In genomic region chr16:56189990-56190902, GRCh38 we compare ENCODE assay signal across 7 cellular contexts. TPM values are rescaled to one million over a fixed set of nuclear protein-coding genes. Genes with fewer than 3 reads are reported as not detected.
DNase-seq lines count a peak whose midpoint lies in the region; ATAC-seq, FAIRE-seq and TF ChIP-seq lines count a peak whose summit lies in the region.

No MANE protein-coding gene starts in this region.

- peaks cover 16 to 54% of the 10 kb centered on the region in 2 experiments for H3K27me3 ChIP-seq in HepG2 (ENCODE audit: control insufficient read depth in 1 of 2, insufficient read depth in 2 of 2, low read length in 2 of 2)
- H3K27me3 ChIP-seq in suprapubic skin = peaks cover 62% of the 10 kb centered on the region

- 14% methylated on average over 34 of the region's 35 CpGs for WGBS in HepG2 (ENCODE audit: low lambda C conversion rate)
- 6% methylated on average over 23 of the region's 35 CpGs for WGBS in suprapubic skin

- TF ChIP-seq CTCF in MCF 10A (IDR thresholded peaks at IDR 0.05; ENCODE audit: unreplicated experiment) = no peak
- no peak for TF ChIP-seq CTCF in HepG2 (CRISPR knock-in tag; IDR thresholded peaks at IDR 0.05)
- TF ChIP-seq CTCF in suprapubic skin (IDR thresholded peaks at IDR 0.05) = no peak

- H3K27me3 Mint-ChIP-seq in IgD-negative memory B cell = peaks cover 38% of the 10 kb centered on the region
- H3K27me3 Mint-ChIP-seq in MCF 10A (ENCODE audit: insufficient read depth, unreplicated experiment) = peaks cover 83% of the 10 kb centered on the region

- no peaks in the 10 kb centered on the region for H3K79me2 ChIP-seq in HepG2 (ENCODE audit: insufficient read depth, low read length)

- no TSS peak for BruUV-seq in MCF 10A (replicated peaks; lab: Mats Ljungman, UMichigan)
- no TSS peak for BruUV-seq in HepG2 (replicated peaks; lab: Mats Ljungman, UMichigan)

- ATAC-seq in HepG2 = no peak
- ATAC-seq in GM18511 (IDR thresholded peaks at IDR 0.05; ENCODE audit: unreplicated experiment) = no peak

- CTCF ChIA-PET in MCF 10A (lab: Yijun Ruan, JAX) (interaction anchor here (1.2 kb wide), 1 partner anchor 128 kb away, joined by 3 read pairs; no protein-coding TSS in a partner anchor), HepG2 (lab: Yijun Ruan, JAX; ENCODE audit: low intra/inter-chr PET ratio, low total read pairs) (no interaction called here)

- H3K9ac ChIP-seq in HepG2 (ENCODE audit: insufficient read depth, low read depth, low read length) = no peak overlapping the region

- peaks cover 6 to 12% (median 10%) of the 10 kb centered on the region in 3 donors for H3K4me1 Mint-ChIP-seq in IgD-negative memory B cell
- no peaks in the 10 kb centered on the region for H3K4me1 Mint-ChIP-seq in MCF 10A (ENCODE audit: insufficient read depth, unreplicated experiment)

- H2AFZ ChIP-seq in HepG2 (ENCODE audit: low read length) = no peak overlapping the region

- H3K27ac Mint-ChIP-seq in IgD-negative memory B cell (peak overlapping the region; percentile 31 to 84 (median 37)), MCF 10A (ENCODE audit: low read depth, unreplicated experiment) (no peak overlapping the region)

- peak overlapping the region; percentile 48 to 87 (median 76) for H3K4me3 Mint-ChIP-seq in IgD-negative memory B cell
- peak overlapping the region; percentile 79 for H3K4me3 Mint-ChIP-seq in MCF 10A (ENCODE audit: unreplicated experiment)

- intact Hi-C loops in MCF 10A (cut with micrococcal nuclease) (loop anchor here (5.0 kb wide), 1 partner anchor 127 kb away; no protein-coding TSS in a partner anchor), HepG2 (cut with micrococcal nuclease; ENCODE audit: unreplicated experiment) (no loop called here)

- no peak for TF ChIP-seq EP300 in HepG2 (IDR thresholded peaks at IDR 0.05; ENCODE audit: low read depth in 2 of 2, low read length in 2 of 2)
- no peak for TF ChIP-seq EP300 in HepG2 (CRISPR knock-in tag; IDR thresholded peaks at IDR 0.05; ENCODE audit: borderline replicate concordance)
- TF ChIP-seq EP300 in suprapubic skin (IDR thresholded peaks at IDR 0.05) = no peak

- H3K4me1 ChIP-seq in HepG2 (ENCODE audit: insufficient read depth, low read length) (no peaks in the 10 kb centered on the region), suprapubic skin (peaks cover 31% of the 10 kb centered on the region)

- H3K4me3 ChIP-seq in HepG2 (replicated peaks in 1 of 3; ENCODE audit: insufficient read depth in 1 of 3, low read depth in 2 of 3, low read length in 3 of 3) (peak overlapping the region; percentile 41 to 70 (median 48); a peak in 5 of 6 replicates), suprapubic skin (peak overlapping the region; percentile 70)

- H4K20me1 ChIP-seq in HepG2 (ENCODE audit: insufficient read depth, low read length) = no peaks in the 10 kb centered on the region

- no peak for FAIRE-seq in HepG2 (lab: Jason Lieb, UNC)

- H3K9me3 Mint-ChIP-seq in IgD-negative memory B cell = no peaks in the 10 kb centered on the region
- H3K9me3 Mint-ChIP-seq in MCF 10A (ENCODE audit: unreplicated experiment) = no peaks in the 10 kb centered on the region

- in situ Hi-C loops in HepG2 (cut with HindIII; ENCODE audit: extremely low pct_ligation_motif_present, low pct_unique_long_range_greater_than_20kb) = no loop called here

- H3K27ac ChIP-seq in HepG2 (ENCODE audit: extremely low read length, insufficient read depth, low read length) (no peak overlapping the region), suprapubic skin (peak overlapping the region; percentile 67)

- H3K4me2 ChIP-seq in HepG2 (ENCODE audit: low read depth, low read length) = peak overlapping the region; percentile 62

- H3K9me3 ChIP-seq in HepG2 (ENCODE audit: low read length) (no peaks in the 10 kb centered on the region), suprapubic skin (no peaks in the 10 kb centered on the region)

- DNase-seq in MCF 10A (ENCODE audit: unreplicated experiment) (no peak), HepG2 (ENCODE audit: low spot score) (no peak), suprapubic skin (ENCODE audit: low spot score in 2 of 2) (peak in 1 of 2 donors; percentile 76), NCI-H1105 treated with DMSO at 0.1 percent for 48 hours (lab: John Stamatoyannopoulos, UW) (no peak), SIG-M5 (lab: John Stamatoyannopoulos, UW) (no peak)

- TF ChIP-seq POLR2A in HepG2 (IDR thresholded peaks at IDR 0.05; ENCODE audit: insufficient read depth in 1 of 2, low read depth in 2 of 2, low read length in 2 of 2) (no peak), suprapubic skin (IDR thresholded peaks at IDR 0.05) (no peak)

- POLR2A ChIA-PET in MCF 10A (lab: Yijun Ruan, JAX) = interaction anchor here (0.6 kb wide), 1 partner anchor 262 kb away, joined by 3 read pairs; no protein-coding TSS in a partner anchor
- POLR2A ChIA-PET in HepG2 (lab: Yijun Ruan, JAX) = no interaction called here

- H3K36me3 ChIP-seq in HepG2 (replicated peaks in 1 of 2; ENCODE audit: control insufficient read depth in 1 of 2, insufficient read depth in 2 of 2, low read length in 2 of 2) (no peaks in the 10 kb centered on the region), suprapubic skin (no peaks in the 10 kb centered on the region)

- H3K36me3 Mint-ChIP-seq in IgD-negative memory B cell (peaks cover 2% of the 10 kb centered on the region), MCF 10A (ENCODE audit: insufficient read depth, unreplicated experiment) (no peaks in the 10 kb centered on the region)

- TF ChIP-seq RAD21 in HepG2 (CRISPR knock-in tag; IDR thresholded peaks at IDR 0.05) = no peak

TF ChIP-seq in HepG2, 621 proteins besides CTCF, POLR2A, EP300 and RAD21 (continues in another document):
- TF ChIP-seq ZNF883 (CRISPR knock-in tag; IDR thresholded peaks at IDR 0.05; ENCODE audit: not compliant biosample characterization) (peak; percentile 54), PHB2 (IDR thresholded peaks at IDR 0.05; ENCODE audit: partially characterized antibody) (no peak), ZFP91 (CRISPR knock-in tag; IDR thresholded peaks at IDR 0.05; ENCODE audit: borderline replicate concordance) (no peak), AGO1 (IDR thresholded peaks at IDR 0.05; ENCODE audit: low read depth, low read length, poor library complexity, severe bottlenecking) (peak; percentile 44), CBX2 (IDR thresholded peaks at IDR 0.05; ENCODE audit: low read depth, low read length) (peak; percentile 88), CBX2 (CRISPR knock-in tag; IDR thresholded peaks at IDR 0.05; ENCODE audit: low read depth) (no peak), GPBP1L1 (CRISPR knock-in tag; IDR thresholded peaks at IDR 0.05) (no peak), ZNF274 (CRISPR knock-in tag; IDR thresholded peaks at IDR 0.05) (0 out of 2 replicates have a peak, but pooled peaks have one; percentile 33)

RNA-seq across cellular contexts. Expression of gene GNAO1, which starts 1.0 kb away (rescaled TPM):
- polyA plus RNA-seq in IgD-negative memory B cell = 0.58 TPM
- total RNA-seq in MCF 10A (2022) = 0.44 TPM in 1 of 2 replicates, not detected in the other
- not detected in 2 replicates for total RNA-seq in HepG2 (2016; rRNA removed; fragmentation: Illumina TruSeq; extraction: Trizol)
- total RNA-seq in HepG2 (2016; cell fraction: cytosol; rRNA removed; fragmentation: Illumina TruSeq; extraction: Trizol; ENCODE audit: low read depth) = not detected in 2 replicates
- not detected in 2 replicates for total RNA-seq in HepG2 (2016; cell fraction: insoluble cytoplasmic fraction; rRNA removed; fragmentation: Illumina TruSeq; extraction: Trizol)
- total RNA-seq in HepG2 (2016; cell fraction: membrane; rRNA removed; fragmentation: Illumina TruSeq; extraction: Trizol) = not detected in 2 replicates
- total RNA-seq in HepG2 (2016; cell fraction: nucleus; rRNA removed; fragmentation: Illumina TruSeq; extraction: Trizol) = not detected in 2 replicates
- polyA plus RNA-seq in HepG2 (2011; rRNA removed) = not detected in 2 replicates
- polyA plus RNA-seq in HepG2 (2011; cell fraction: cytosol; rRNA removed) = 0.01 TPM in 1 of 2 replicates, not detected in the other
- 0.03 TPM in 1 of 2 replicates, not detected in the other for polyA plus RNA-seq in HepG2 (2011; cell fraction: nucleus; rRNA removed)
- polyA plus RNA-seq in HepG2 (2012) = 0.03 and 0.07 TPM in 2 replicates
- not detected in 2 replicates for polyA plus RNA-seq in HepG2 (2016; cell fraction: cytosol; fragmentation: Illumina TruSeq; extraction: Trizol; ENCODE audit: low read depth)
- not detected in 2 replicates for polyA plus RNA-seq in HepG2 (2016; cell fraction: insoluble cytoplasmic fraction; fragmentation: Illumina TruSeq; extraction: Trizol; ENCODE audit: low read depth)
- polyA plus RNA-seq in HepG2 (2016; cell fraction: membrane; fragmentation: Illumina TruSeq; extraction: Trizol; ENCODE audit: low read depth) = 0.13 TPM in 1 of 2 replicates, not detected in the other
- polyA plus RNA-seq in HepG2 (2016; cell fraction: nucleus; fragmentation: Illumina TruSeq; extraction: Trizol; ENCODE audit: insufficient read depth, low read depth) = not detected in 2 replicates
- polyA minus RNA-seq in HepG2 (2011; rRNA and poly(A)+ RNA removed; ENCODE audit: low replicate concordance) = 0.28 TPM in 1 of 2 replicates, not detected in the other
- not detected in 2 replicates for polyA minus RNA-seq in HepG2 (2011; cell fraction: cytosol; rRNA and poly(A)+ RNA removed)
- polyA minus RNA-seq in HepG2 (2011; cell fraction: nucleus; rRNA and poly(A)+ RNA removed) = not detected in 2 replicates
- total RNA-seq in suprapubic skin = 1 to 10 TPM; 2.4 to 7.6 (median 5.8) TPM
